In the genomic region with DNA sequence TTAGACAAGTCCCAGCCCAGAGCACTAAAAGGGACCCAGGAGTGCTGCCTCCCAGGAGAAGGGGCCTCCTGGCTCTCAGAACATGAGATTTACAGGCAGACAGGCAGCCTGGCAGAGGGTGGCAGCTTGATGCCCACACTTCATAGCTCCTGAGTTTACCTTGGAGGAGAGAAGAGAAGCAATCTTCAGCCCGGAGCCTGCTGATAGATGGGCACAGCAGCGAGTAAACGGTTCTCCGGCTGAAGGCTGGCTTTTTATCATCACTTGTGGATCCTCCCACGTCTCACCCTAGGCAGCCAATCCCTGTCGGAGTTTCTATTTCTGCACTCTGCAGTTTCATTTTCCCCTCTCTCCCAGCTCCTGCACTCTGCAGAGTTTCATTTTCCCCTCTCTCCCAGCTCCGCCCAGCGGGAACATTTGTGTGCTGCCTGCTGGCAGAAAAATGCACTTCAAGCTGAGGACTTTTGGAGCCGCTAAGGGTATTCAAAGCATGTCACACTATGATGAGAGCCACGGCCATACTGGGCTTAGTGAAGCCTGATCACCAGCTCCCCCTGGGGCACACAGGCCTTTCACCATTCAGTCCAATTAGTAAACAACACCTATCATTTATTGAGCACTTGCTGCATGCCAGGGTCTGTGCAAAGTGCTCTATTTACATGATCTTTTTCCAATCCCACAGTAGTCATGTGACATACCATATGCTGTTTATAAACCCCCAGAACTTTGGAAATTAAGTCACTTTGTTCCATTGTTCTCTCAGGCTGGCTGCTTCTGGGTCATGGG, we compare ENCODE assay signal across 1 cellular context.
TF ChIP-seq lines count a peak whose summit lies in the region.

A gene with protein sequence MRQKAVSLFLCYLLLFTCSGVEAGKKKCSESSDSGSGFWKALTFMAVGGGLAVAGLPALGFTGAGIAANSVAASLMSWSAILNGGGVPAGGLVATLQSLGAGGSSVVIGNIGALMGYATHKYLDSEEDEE (minus strand): TSS at position 229 of the 786 bp plus-strand sequence. CDS start 2,878 bp downstream, outside the sequence.

TF ChIP-seq in H1, 55 proteins besides CTCF, POLR2A, EP300 and RAD21:
- TF ChIP-seq YY1 (IDR thresholded peaks at IDR 0.05; ENCODE audit: low read depth, low read length) = peak; percentile 66
- 0 out of 2 replicates have a peak, but pooled peaks have one; percentile 52 for TF ChIP-seq SP4 (IDR thresholded peaks at IDR 0.05; ENCODE audit: low read length)
- no peak for TF ChIP-seq RFX5 (IDR thresholded peaks at IDR 0.05; ENCODE audit: borderline replicate concordance, low read depth, low read length)
- peak; percentile 72 for TF ChIP-seq ASH2L (IDR thresholded peaks at IDR 0.05; ENCODE audit: low read length)
- 0 out of 2 replicates have a peak, but pooled peaks have one; percentile 20 for TF ChIP-seq KDM1A (IDR thresholded peaks at IDR 0.05; ENCODE audit: borderline replicate concordance, low read length)
